ENCODE assay signal across 8 cellular contexts in genomic region chr1:16187748-16188401, GRCh38. TPM values are rescaled to one million over a fixed set of nuclear protein-coding genes. Genes with fewer than 3 reads are reported as not detected.
DNase-seq lines count a peak whose midpoint lies in the region; ATAC-seq and TF ChIP-seq lines count a peak whose summit lies in the region.

No MANE protein-coding gene starts in this region.

- ATAC-seq in GM18519 (IDR thresholded peaks at IDR 0.05; ENCODE audit: low FRiP score, unreplicated experiment) (no peak), HG02970 (IDR thresholded peaks at IDR 0.05; ENCODE audit: low FRiP score, unreplicated experiment) (no peak)

- no peaks in the 10 kb centered on the region for H3K9me3 ChIP-seq in MG63
- no peaks in the 10 kb centered on the region for H3K9me3 ChIP-seq in left ventricle myocardium inferior (replicated peaks)
- no peaks in the 10 kb centered on the region for H3K9me3 ChIP-seq in sigmoid colon

- no peaks in the 10 kb centered on the region for H3K9me3 Mint-ChIP-seq in T-helper 2 cell treated with Interferon-gamma antibody and Interleukin-4, amounts not matched to agents 5 μg/mL and 100 μg/mL, for 36 hours

- H3K36me3 ChIP-seq in MG63, result no peaks in the 10 kb centered on the region
- no peaks in the 10 kb centered on the region for H3K36me3 ChIP-seq in left ventricle myocardium inferior
- H3K36me3 ChIP-seq in sigmoid colon, result no peaks in the 10 kb centered on the region

- H3K27ac ChIP-seq in left ventricle myocardium inferior (replicated peaks) (no peak overlapping the region), sigmoid colon (peak overlapping the region in 1 of 4 donors; percentile 21)

- TF ChIP-seq POLR2A in sigmoid colon (IDR thresholded peaks at IDR 0.05), result no peak

- WGBS in sigmoid colon, 2 donors, result 10 to 23% methylated on average over 15 of the region's 15 CpGs

- no peaks in the 10 kb centered on the region for H3K4me1 Mint-ChIP-seq in T-helper 2 cell treated with Interferon-gamma antibody and Interleukin-4, amounts not matched to agents 5 μg/mL and 100 μg/mL, for 36 hours (ENCODE audit: low read depth)

- H3K27ac Mint-ChIP-seq in T-helper 2 cell treated with Interferon-gamma antibody and Interleukin-4, amounts not matched to agents 5 μg/mL and 100 μg/mL, for 36 hours, result no peak overlapping the region

- H3K4me3 ChIP-seq in MG63 (no peak overlapping the region), left ventricle myocardium inferior (no peak overlapping the region), sigmoid colon (no peak overlapping the region)

- no peak overlapping the region for H3K4me3 Mint-ChIP-seq in T-helper 2 cell treated with Interferon-gamma antibody and Interleukin-4, amounts not matched to agents 5 μg/mL and 100 μg/mL, for 36 hours

- H3K4me1 ChIP-seq in left ventricle myocardium inferior, result peaks cover 41% of the 10 kb centered on the region
- H3K4me1 ChIP-seq in sigmoid colon, result peaks cover 0 to 14% (median 6%) of the 10 kb centered on the region in 4 donors

- TF ChIP-seq CTCF in left ventricle myocardium inferior (IDR thresholded peaks at IDR 0.05; ENCODE audit: borderline replicate concordance) (peak; percentile 96), sigmoid colon (IDR thresholded peaks at IDR 0.05) (peak; percentile 92 to 99 (median 97))

- H3K27me3 Mint-ChIP-seq in T-helper 2 cell treated with Interferon-gamma antibody and Interleukin-4, amounts not matched to agents 5 μg/mL and 100 μg/mL, for 36 hours (ENCODE audit: low read depth), result peaks cover 4% of the 10 kb centered on the region

- intact Hi-C loops in left ventricle myocardium inferior (cut with micrococcal nuclease), result loop anchor here (2.0 kb wide), 1 partner anchor 109 kb away; no protein-coding TSS in a partner anchor
- intact Hi-C loops in sigmoid colon (cut with DNase I), result loop anchor here (1.0 to 5.0 kb wide), 2 partner anchors 54 to 109 kb away; no protein-coding TSS in a partner anchor

- DNase-seq in ELR (ENCODE audit: low read depth), result peak; percentile 87
- DNase-seq in MG63, result peak; percentile 91
- DNase-seq in T-helper 2 cell treated with Interferon-gamma antibody and Interleukin-4, amounts not matched to agents 5 μg/mL and 100 μg/mL, for 36 hours (ENCODE audit: low spot score), result peak; percentile 64
- DNase-seq in amniotic epithelial cell (ENCODE audit: low read depth), result peak; percentile 69
- DNase-seq in left ventricle myocardium inferior, result peak; percentile 79
- peak; percentile 86 for DNase-seq in sigmoid colon

- no peaks in the 10 kb centered on the region for H3K36me3 Mint-ChIP-seq in T-helper 2 cell treated with Interferon-gamma antibody and Interleukin-4, amounts not matched to agents 5 μg/mL and 100 μg/mL, for 36 hours (ENCODE audit: low read depth)

- H3K27me3 ChIP-seq in MG63 (no peaks in the 10 kb centered on the region), left ventricle myocardium inferior (ENCODE audit: low read depth) (no peaks in the 10 kb centered on the region), sigmoid colon (no peaks in the 10 kb centered on the region)

- no peak for TF ChIP-seq EP300 in sigmoid colon (IDR thresholded peaks at IDR 0.05)

RNA-seq across cellular contexts. Expression of gene ARHGEF19, which starts 24.6 kb away (rescaled TPM):
- total RNA-seq in MG63 (2014; rRNA removed; shearing (Covaris generic); ENCODE audit: low replicate concordance), result 20.4 and 36.3 TPM in 2 replicates
- total RNA-seq in left ventricle myocardium inferior (2.2 TPM), sigmoid colon (1 to 10 TPM in 3 of 4 donors, not detected in 1; 2.5 to 4.4 (median 3.6) TPM)
- polyA plus RNA-seq in sigmoid colon, result 10 to 100 TPM in 1 of 3 donors, 1 to 10 TPM in 2; 2.5 to 10.8 (median 7.2) TPM

RNA-seq across cellular contexts. Expression of gene EPHA2, which starts 32.0 kb away (rescaled TPM):
- 68.4 and 80.5 TPM in 2 replicates for total RNA-seq in MG63 (2014; rRNA removed; shearing (Covaris generic); ENCODE audit: low replicate concordance)
- total RNA-seq in left ventricle myocardium inferior (9.6 TPM), sigmoid colon (1 to 10 TPM; 3.3 to 6.4 (median 4.9) TPM)
- 10 to 100 TPM in 1 of 3 donors, 1 to 10 TPM in 2; 6.0 to 24.7 (median 9.9) TPM for polyA plus RNA-seq in sigmoid colon

RNA-seq across cellular contexts. Expression of gene CPLANE2, which starts 49.1 kb away (rescaled TPM):
- total RNA-seq in MG63 (2014; rRNA removed; shearing (Covaris generic); ENCODE audit: low replicate concordance), result 2.7 and 5.1 TPM in 2 replicates
- total RNA-seq in left ventricle myocardium inferior (9.7 TPM), sigmoid colon (1 to 10 TPM; 2.5 to 7.1 (median 3.2) TPM)
- 1 to 10 TPM; 3.7 to 7.4 (median 6.0) TPM for polyA plus RNA-seq in sigmoid colon
